ENCODE assay signal across 18 cellular contexts in the genomic region with DNA sequence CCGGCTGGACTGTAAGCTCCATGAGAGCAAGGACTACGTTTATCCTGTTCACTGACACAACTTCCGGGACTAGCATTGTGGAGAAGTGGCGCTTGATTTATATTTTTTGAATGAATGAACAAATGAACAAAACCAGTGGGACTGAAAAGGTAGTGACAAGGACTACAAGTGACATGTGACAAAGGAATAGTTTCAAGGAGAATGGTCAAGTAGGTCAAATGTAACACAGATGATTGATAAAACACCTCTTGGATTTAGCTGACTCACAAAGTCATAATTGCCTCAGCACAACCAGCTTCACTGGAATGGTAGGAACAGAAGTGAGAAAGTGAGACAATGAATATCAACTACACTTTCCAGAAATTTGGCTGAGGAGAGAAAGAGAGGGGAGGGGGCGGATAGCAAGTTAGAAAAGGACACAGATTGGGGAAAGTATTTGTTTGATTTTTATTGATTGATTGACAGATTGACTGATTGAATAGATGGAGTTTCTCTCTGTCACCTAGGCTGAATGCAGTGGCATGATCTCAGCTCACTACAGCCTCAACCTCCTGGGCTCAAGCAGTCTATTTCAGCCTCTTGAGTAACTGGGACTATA. TPM values are rescaled to one million over a fixed set of nuclear protein-coding genes. Genes with fewer than 3 reads are reported as not detected.
DNase-seq lines count a peak whose midpoint lies in the region; TF ChIP-seq lines count a peak whose summit lies in the region.
"Had no signal": no experiment of that assay in that cellular context is flagged by ENCODE, and none has a peak within 500 bp of the region (broad histone marks: within the 10 kb centered on the region; RNA-seq: fewer than 3 reads in every experiment).

No MANE protein-coding gene starts in this region.

- H3K27ac ChIP-seq in smooth muscle cell (ENCODE audit: low read depth) (no peak overlapping the region), ascending aorta (no peak overlapping the region)
- H3K27ac ChIP-seq: C4-2B, sigmoid colon had no signal

- intact Hi-C loops in activated CD4-positive, alpha-beta T cell treated with anti-CD3 and anti-CD28 coated beads, Interleukin-2, amount 10 ng/mL, durations not matched to agents 24 days and 14 days (cut with micrococcal nuclease): no loop called here
- intact Hi-C loops in ascending aorta (cut with DNase I): no loop called here

- H3K79me2 ChIP-seq in smooth muscle cell (ENCODE audit: low read depth): peaks cover 49% of the 10 kb centered on the region

- 88% methylated on average over 5 of the region's 5 CpGs for WGBS in smooth muscle cell (ENCODE audit: low lambda C conversion rate)

- H3K4me3 ChIP-seq in smooth muscle cell: no peak overlapping the region
- H3K4me3 ChIP-seq in ascending aorta: no peak overlapping the region
- H3K4me3 ChIP-seq: heart left ventricle, sigmoid colon, upper lobe of left lung had no signal

- H3K9me3 ChIP-seq in smooth muscle cell (replicated peaks; ENCODE audit: low read depth) (no peaks in the 10 kb centered on the region), ascending aorta (no peaks in the 10 kb centered on the region)
- H3K9me3 ChIP-seq: heart left ventricle, sigmoid colon, upper lobe of left lung had no signal

- peak overlapping the region; percentile 7 for H3K27ac Mint-ChIP-seq in activated CD4-positive, alpha-beta T cell treated with anti-CD3 and anti-CD28 coated beads, Interleukin-2, amount 10 ng/mL, durations not matched to agents 24 days and 14 days
- H3K27ac Mint-ChIP-seq in chondrocyte (ENCODE audit: unreplicated experiment): peak overlapping the region; percentile 20

- no peaks in the 10 kb centered on the region for H3K9me3 Mint-ChIP-seq in activated CD4-positive, alpha-beta T cell treated with anti-CD3 and anti-CD28 coated beads, Interleukin-2, amount 10 ng/mL, durations not matched to agents 24 days and 14 days
- H3K9me3 Mint-ChIP-seq in chondrocyte (ENCODE audit: low read depth): no peaks in the 10 kb centered on the region

- H4K20me1 ChIP-seq in smooth muscle cell (ENCODE audit: low read depth): peaks cover 77% of the 10 kb centered on the region

- H3K36me3 ChIP-seq in smooth muscle cell (ENCODE audit: low read depth): no peaks in the 10 kb centered on the region
- H3K36me3 ChIP-seq in ascending aorta: peaks cover 3 to 15% of the 10 kb centered on the region in 2 donors

- no peak for TF ChIP-seq CTCF in chondrocyte (IDR thresholded peaks at IDR 0.05)
- no peak for TF ChIP-seq CTCF in smooth muscle cell (IDR thresholded peaks at IDR 0.05; ENCODE audit: borderline replicate concordance, insufficient read depth, poor library complexity, severe bottlenecking)
- TF ChIP-seq CTCF in ascending aorta (IDR thresholded peaks at IDR 0.05): no peak

- H3K4me2 ChIP-seq in smooth muscle cell: no peak overlapping the region

- peaks cover 28% of the 10 kb centered on the region for H3K4me1 Mint-ChIP-seq in activated CD4-positive, alpha-beta T cell treated with anti-CD3 and anti-CD28 coated beads, Interleukin-2, amount 10 ng/mL, durations not matched to agents 24 days and 14 days
- H3K4me1 Mint-ChIP-seq in chondrocyte (ENCODE audit: low read depth): peaks cover 12% of the 10 kb centered on the region

- peak overlapping the region; percentile 1 for H3K9ac ChIP-seq in smooth muscle cell (ENCODE audit: low read depth)

- H3F3A ChIP-seq in smooth muscle cell (ENCODE audit: low read depth): no peaks in the 10 kb centered on the region

- no peak overlapping the region for H3K4me3 Mint-ChIP-seq in activated CD4-positive, alpha-beta T cell treated with anti-CD3 and anti-CD28 coated beads, Interleukin-2, amount 10 ng/mL, durations not matched to agents 24 days and 14 days
- no peak overlapping the region for H3K4me3 Mint-ChIP-seq in chondrocyte (ENCODE audit: unreplicated experiment)

- H2AFZ ChIP-seq in smooth muscle cell (ENCODE audit: low read depth): no peak overlapping the region

- POLR2A ChIA-PET in HEK293T (lab: Yijun Ruan, JAX): no interaction called here

- no peak for DNase-seq in activated CD4-positive, alpha-beta T cell treated with anti-CD3 and anti-CD28 coated beads, Interleukin-2, amount 10 ng/mL, durations not matched to agents 24 days and 14 days
- no peak for DNase-seq in activated CD4-positive, alpha-beta T cell treated with anti-CD3 and anti-CD28 coated beads for 1 hour
- DNase-seq in HEK293T (ENCODE audit: extremely low spot score) (no peak), chondrocyte (ENCODE audit: low spot score) (no peak), smooth muscle cell (lab: John Stamatoyannopoulos, UW; ENCODE audit: unreplicated experiment) (no peak), NCI-H345 (lab: John Stamatoyannopoulos, UW) (no peak), nucleus accumbens (lab: John Stamatoyannopoulos, UW) (no peak), ascending aorta (ENCODE audit: low spot score in 2 of 2) (no peak)
- DNase-seq: activated CD4-positive, alpha-beta T cell treated with anti-CD3 and anti-CD28 coated beads for 4 hours; HCEC 1CT; heart left ventricle; NCI-H2029 treated with DMSO at 0.1 percent for 48 hours; NCI-H510A; sigmoid colon; stimulated activated CD4-positive, alpha-beta T cell treated with anti-CD3 and anti-CD28 coated beads, Interleukin-1b, Interleukin-23, amount 100 ng/mL, for 48 hours; SW 1271; upper lobe of left lung had no signal

- H3K4me1 ChIP-seq in smooth muscle cell (ENCODE audit: low read depth): no peaks in the 10 kb centered on the region
- H3K4me1 ChIP-seq in ascending aorta: no peaks in the 10 kb centered on the region

- peaks cover 24% of the 10 kb centered on the region for H3K36me3 Mint-ChIP-seq in activated CD4-positive, alpha-beta T cell treated with anti-CD3 and anti-CD28 coated beads, Interleukin-2, amount 10 ng/mL, durations not matched to agents 24 days and 14 days (ENCODE audit: low read depth)
- no peaks in the 10 kb centered on the region for H3K36me3 Mint-ChIP-seq in chondrocyte (ENCODE audit: low read depth)

- H3K27me3 Mint-ChIP-seq in activated CD4-positive, alpha-beta T cell treated with anti-CD3 and anti-CD28 coated beads, Interleukin-2, amount 10 ng/mL, durations not matched to agents 24 days and 14 days: no peaks in the 10 kb centered on the region
- H3K27me3 Mint-ChIP-seq in chondrocyte (ENCODE audit: low read depth): no peaks in the 10 kb centered on the region

- CTCF ChIA-PET in HEK293T (lab: Yijun Ruan, JAX): no interaction called here

- no peaks in the 10 kb centered on the region for H3K27me3 ChIP-seq in smooth muscle cell (ENCODE audit: low read depth)
- H3K27me3 ChIP-seq in ascending aorta: no peaks in the 10 kb centered on the region
- H3K27me3 ChIP-seq: heart left ventricle, sigmoid colon, upper lobe of left lung had no signal

TF ChIP-seq in HEK293T, 16 proteins besides CTCF, POLR2A, EP300 and RAD21:
- TF ChIP-seq FOXK2 (IDR thresholded peaks at IDR 0.05): no peak
- TF ChIP-seq, protein P1, sequence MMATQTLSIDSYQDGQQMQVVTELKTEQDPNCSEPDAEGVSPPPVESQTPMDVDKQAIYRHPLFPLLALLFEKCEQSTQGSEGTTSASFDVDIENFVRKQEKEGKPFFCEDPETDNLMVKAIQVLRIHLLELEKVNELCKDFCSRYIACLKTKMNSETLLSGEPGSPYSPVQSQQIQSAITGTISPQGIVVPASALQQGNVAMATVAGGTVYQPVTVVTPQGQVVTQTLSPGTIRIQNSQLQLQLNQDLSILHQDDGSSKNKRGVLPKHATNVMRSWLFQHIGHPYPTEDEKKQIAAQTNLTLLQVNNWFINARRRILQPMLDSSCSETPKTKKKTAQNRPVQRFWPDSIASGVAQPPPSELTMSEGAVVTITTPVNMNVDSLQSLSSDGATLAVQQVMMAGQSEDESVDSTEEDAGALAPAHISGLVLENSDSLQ (IDR thresholded peaks at IDR 0.05): peak; percentile 15; the same call in 1 of the 2 replicates

RNA-seq across cellular contexts. Expression of gene MTF1, which starts 14.2 kb away (rescaled TPM):
- total RNA-seq in activated CD4-positive, alpha-beta T cell treated with anti-CD3 and anti-CD28 coated beads, Interleukin-2, amount 10 ng/mL, durations not matched to agents 24 days and 14 days: 31.2 and 31.6 TPM in 2 replicates
- total RNA-seq in chondrocyte (14.8 to 17.3 TPM (median 17.2 TPM) in 3 replicates), smooth muscle cell (5.3 and 25.9 TPM in 2 replicates), ascending aorta (10.6 TPM)
- polyA plus RNA-seq in smooth muscle cell: 6.8 and 8.1 TPM in 2 replicates

RNA-seq across cellular contexts. Expression of gene YRDC, which starts 37.1 kb away (rescaled TPM):
- total RNA-seq in activated CD4-positive, alpha-beta T cell treated with anti-CD3 and anti-CD28 coated beads, Interleukin-2, amount 10 ng/mL, durations not matched to agents 24 days and 14 days: 69.9 and 76.1 TPM in 2 replicates
- total RNA-seq in chondrocyte: 11.9 to 17.7 TPM (median 15.5 TPM) in 3 replicates
- total RNA-seq in smooth muscle cell: 29.6 and 39.9 TPM in 2 replicates
- 46.0 and 46.4 TPM in 2 replicates for polyA plus RNA-seq in smooth muscle cell
- 9.7 TPM for total RNA-seq in ascending aorta

RNA-seq across cellular contexts. Expression of gene C1orf122, which starts 37.6 kb away (rescaled TPM):
- 26.4 and 26.7 TPM in 2 replicates for total RNA-seq in activated CD4-positive, alpha-beta T cell treated with anti-CD3 and anti-CD28 coated beads, Interleukin-2, amount 10 ng/mL, durations not matched to agents 24 days and 14 days
- total RNA-seq in chondrocyte (72.6 to 80.0 TPM (median 76.1 TPM) in 3 replicates), smooth muscle cell (56.4 and 57.8 TPM in 2 replicates), ascending aorta (284 TPM)
- 140 and 143 TPM in 2 replicates for polyA plus RNA-seq in smooth muscle cell

RNA-seq across cellular contexts. Expression of gene MANEAL, which starts 51.5 kb away (rescaled TPM):
- 2.7 and 3.1 TPM in 2 replicates for total RNA-seq in activated CD4-positive, alpha-beta T cell treated with anti-CD3 and anti-CD28 coated beads, Interleukin-2, amount 10 ng/mL, durations not matched to agents 24 days and 14 days
- total RNA-seq in chondrocyte (3.9 to 4.2 TPM (median 4.0 TPM) in 3 replicates), smooth muscle cell (0.13 TPM in 1 of 2 replicates, not detected in the other), ascending aorta (0.43 TPM)
- 0.61 and 0.67 TPM in 2 replicates for polyA plus RNA-seq in smooth muscle cell
